8 cellular contexts compared by ENCODE assay signal in genomic region chr1:205210876-205211838, GRCh38. TPM values are rescaled to one million over a fixed set of nuclear protein-coding genes. Genes with fewer than 3 reads are reported as not detected.
A peak's percentile ranks its signal among the peaks of the same experiment; 100 is the strongest.
DNase-seq lines count a peak whose midpoint lies in the region; ATAC-seq, FAIRE-seq and TF ChIP-seq lines count a peak whose summit lies in the region.

TSS of gene DSTYK (minus strand) at chr1:205211702. CDS start at chr1:205211535, 167 bp downstream.

- FAIRE-seq in GM12891 (lab: Jason Lieb, UNC): peak; percentile 89

- H3K9me3 ChIP-seq in adrenal gland (replicated peaks in 1 of 3) (no peaks in the 10 kb centered on the region), heart left ventricle (no peaks in the 10 kb centered on the region), transverse colon (no peaks in the 10 kb centered on the region)

- peak; percentile 88 for ATAC-seq in HG02798 (IDR thresholded peaks at IDR 0.05; ENCODE audit: poor library complexity, unreplicated experiment)
- ATAC-seq in heart left ventricle: peak; percentile 95 to 99 (median 98)

- H3K36me3 ChIP-seq in adrenal gland (replicated peaks in 1 of 2) (no peaks in the 10 kb centered on the region), heart left ventricle (no peaks in the 10 kb centered on the region), transverse colon (no peaks in the 10 kb centered on the region)

- no peak for TF ChIP-seq EP300 in transverse colon (IDR thresholded peaks at IDR 0.05; ENCODE audit: low read depth)

- TF ChIP-seq POLR2A in GM12891 (IDR thresholded peaks at IDR 0.05; ENCODE audit: low read depth, low read length) (no peak), adrenal gland (IDR thresholded peaks at IDR 0.05) (peak; percentile 73 to 92), heart left ventricle (IDR thresholded peaks at IDR 0.05) (peak; percentile 19 to 70), transverse colon (IDR thresholded peaks at IDR 0.05) (peak; percentile 86)

- H3K27ac ChIP-seq in adrenal gland: peak within 1 kb of the TSS; percentile 77 to 97 (median 90)
- H3K27ac ChIP-seq in heart left ventricle: peak within 1 kb of the TSS; percentile 60 to 97 (median 90)
- H3K27ac ChIP-seq in transverse colon: peak within 1 kb of the TSS; percentile 85 to 96 (median 92)

- DNase-seq in GM12891 (ENCODE audit: insufficient read length, low spot score) (peak; percentile 76), NCI-H1436 treated with DMSO at 0.1 percent for 48 hours (lab: John Stamatoyannopoulos, UW) (peak; percentile 91), T-helper 1 cell (peak; percentile 72 to 92 (median 83)), adrenal gland (peak; percentile 93 to 98 (median 96)), heart left ventricle (peak; percentile 94 to 96 (median 95)), pons (ENCODE audit: low spot score) (peak; percentile 97), transverse colon (peak; percentile 93)

- TF ChIP-seq CTCF in adrenal gland (IDR thresholded peaks at IDR 0.05): peak in 1 of 6 experiments; percentile 11
- TF ChIP-seq CTCF in heart left ventricle (IDR thresholded peaks at IDR 0.05): peak in 2 of 12 donors; percentile 12 to 25
- TF ChIP-seq CTCF in transverse colon (IDR thresholded peaks at IDR 0.05): no peak

- H3K4me3 ChIP-seq in adrenal gland: peak within 1 kb of the TSS; percentile 72 to 95 (median 90)
- peak within 1 kb of the TSS; percentile 67 to 99 (median 90) for H3K4me3 ChIP-seq in heart left ventricle
- peak within 1 kb of the TSS; percentile 78 to 97 (median 82) for H3K4me3 ChIP-seq in transverse colon

- in situ Hi-C loops in transverse colon (cut with MboI; ENCODE audit: low pct_ligation_motif_present in 1 of 4, low pct_unique_long_range_greater_than_20kb in 1 of 4, low sequenced_read_pairs in 3 of 4): no loop called here

- intact Hi-C loops in adrenal gland (cut with DNase I): no loop called here
- intact Hi-C loops in heart left ventricle (cut with DNase I): loop anchor here in 1 of 10 donors (2.0 kb wide), 1 partner anchor 88 kb away; no protein-coding TSS in a partner anchor
- intact Hi-C loops in transverse colon (cut with DNase I; ENCODE audit: low total_unique reads): no loop called here

- 0 to 1% (median 0%) methylated on average over 7 to 93 of the region's 93 CpGs for WGBS in adrenal gland, 4 donors
- 0 to 1% (median 1%) methylated on average over 38 to 93 of the region's 93 CpGs for WGBS in heart left ventricle, 4 donors
- WGBS in transverse colon (ENCODE audit: low coverage in 1 of 2), 2 donors: 0% methylated on average over 65 of the region's 93 CpGs; no CpG with 5 or more reads in 1 of the 2 donors

- H3K4me1 ChIP-seq in adrenal gland (replicated peaks in 1 of 2) (peaks cover 9 to 12% of the 10 kb centered on the region in 2 donors), heart left ventricle (peaks cover 0 to 37% (median 11%) of the 10 kb centered on the region in 12 donors), transverse colon (peaks cover 0 to 23% (median 7%) of the 10 kb centered on the region in 4 donors)

- H3K27me3 ChIP-seq in adrenal gland (no peaks in the 10 kb centered on the region), heart left ventricle (no peaks in the 10 kb centered on the region), transverse colon (no peaks in the 10 kb centered on the region)

TF ChIP-seq in GM12891, 5 proteins besides CTCF, POLR2A, EP300 and RAD21:
- TF ChIP-seq SPI1 (IDR thresholded peaks at IDR 0.05; ENCODE audit: low read depth, low read length) (no peak), POLR2AphosphoS5 (IDR thresholded peaks at IDR 0.05; ENCODE audit: low read depth, low read length) (peak; percentile 42; the same call in 1 of the 2 replicates), TAF1 (IDR thresholded peaks at IDR 0.05; ENCODE audit: low read depth, low read length) (peak; percentile 64; the same call in 1 of the 2 replicates), POU2F2 (IDR thresholded peaks at IDR 0.05; ENCODE audit: low read depth, low read length) (peak; percentile 88), PAX5 (IDR thresholded peaks at IDR 0.05; ENCODE audit: insufficient read depth, low read length, severe bottlenecking) (no peak)
TF ChIP-seq in GM12891: peak in this region for 3.

RNA-seq across cellular contexts. Expression of gene DSTYK, which starts in this region (rescaled TPM):
- 1.2 TPM for polyA plus RNA-seq in GM12891 (2012; ENCODE audit: low read depth, missing spikeins)
- total RNA-seq in adrenal gland (10 to 100 TPM; 15.4 to 22.9 (median 17.8) TPM), heart left ventricle (10 to 100 TPM in 1 of 9 donors, 1 to 10 TPM in 8; 5.2 to 10.1 (median 8.0) TPM), transverse colon (1 to 10 TPM; 2.2 to 9.8 (median 6.5) TPM)
- polyA plus RNA-seq in adrenal gland (10 to 100 TPM in 1 of 3 donors, 1 to 10 TPM in 2; 4.4 to 12.8 (median 6.7) TPM), heart left ventricle (1 to 10 TPM; 3.2 to 5.3 TPM)

Comparison
In these comparisons a context has a peak if more than half of its experiments do, and no peak if none do; other contexts are left out.
1. Peak in every context shown above with its lines: DNase-seq, ATAC-seq, H3K4me3 ChIP-seq and H3K27ac ChIP-seq.